Comparison of ENCODE assay signal across 8 cellular contexts in the genomic region with DNA sequence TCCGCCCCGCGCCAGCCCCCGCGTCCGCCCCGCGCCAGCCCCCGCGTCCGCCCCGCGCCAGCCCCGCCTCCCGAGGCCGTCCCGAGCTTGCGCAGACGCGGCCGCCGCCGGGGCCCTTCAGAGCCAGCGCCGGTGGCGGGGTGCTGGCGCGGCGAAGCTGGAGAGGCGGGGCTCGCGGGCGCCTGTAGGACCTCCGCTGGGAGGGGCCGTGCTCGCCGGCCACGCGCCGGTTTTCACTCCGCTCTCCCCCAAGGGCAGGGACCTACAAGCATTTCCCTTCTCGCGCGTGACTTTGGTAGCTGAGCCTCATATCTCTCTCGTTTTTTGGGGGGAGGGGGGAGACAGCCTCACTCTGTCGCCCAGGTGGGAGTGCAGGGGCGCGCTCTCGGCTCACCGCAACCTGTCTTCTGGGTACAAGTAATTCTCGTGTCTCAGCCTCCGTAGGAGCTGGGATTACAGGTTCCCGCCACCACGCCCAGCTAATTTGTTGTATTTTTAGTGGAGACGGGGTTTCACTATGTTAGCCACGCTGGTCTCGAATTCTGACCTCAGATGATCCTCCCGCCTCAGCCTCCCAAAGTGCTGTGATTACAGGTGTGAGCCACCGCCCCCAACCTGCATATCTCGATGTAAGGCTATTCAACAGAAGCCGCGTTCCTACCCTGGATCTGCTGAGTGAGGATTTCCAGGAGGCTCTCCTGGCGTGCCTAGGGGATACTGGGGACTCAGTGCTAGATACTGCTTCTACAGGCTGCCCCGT. TPM values are rescaled to one million over a fixed set of nuclear protein-coding genes. Genes with fewer than 3 reads are reported as not detected.
A peak's percentile ranks its signal among the peaks of the same experiment; 100 is the strongest.
DNase-seq lines count a peak whose midpoint lies in the region; TF ChIP-seq lines count a peak whose summit lies in the region.

Gene ZNF514, minus strand, starts transcription at position 159 of the 760 bp plus-strand sequence. CDS start 6,595 bp downstream, outside the sequence.

- H3K9ac ChIP-seq in SU-DHL-6 (ENCODE audit: low read length), result peak within 1 kb of the TSS; percentile 54
- H3K9ac ChIP-seq in parathyroid adenoma, result no peak within 1 kb of the TSS

- H2AFZ ChIP-seq in SU-DHL-6 (ENCODE audit: low read depth, low read length, severe bottlenecking), result peak within 1 kb of the TSS; percentile 99
- peak within 1 kb of the TSS; percentile 97 for H2AFZ ChIP-seq in parathyroid adenoma

- H3F3A ChIP-seq in SU-DHL-6 (ENCODE audit: insufficient read depth), result peaks cover 8% of the 10 kb centered on the region; the same call in 1 of the 2 replicates

- TF ChIP-seq CTCF in SU-DHL-6 (IDR thresholded peaks at IDR 0.05; ENCODE audit: insufficient read depth, low read length, poor library complexity, severe bottlenecking) (no peak), parathyroid adenoma (IDR thresholded peaks at IDR 0.05) (no peak), thyroid gland (IDR thresholded peaks at IDR 0.05) (no peak)

- H3K27ac ChIP-seq in SU-DHL-6 (ENCODE audit: low read depth, low read length) (no peak within 1 kb of the TSS), parathyroid adenoma (peak within 1 kb of the TSS; percentile 65), thyroid gland (peak within 1 kb of the TSS; percentile 53 to 76 (median 65))

- H3K79me2 ChIP-seq in SU-DHL-6 (ENCODE audit: insufficient read depth, low read length) (0 out of 2 replicates have a peak, but pooled peaks cover 5% of the 10 kb centered on the region), parathyroid adenoma (peaks cover 2% of the 10 kb centered on the region)

- H3K36me3 ChIP-seq in SU-DHL-6 (ENCODE audit: low read length) (no peaks in the 10 kb centered on the region), parathyroid adenoma (ENCODE audit: control insufficient read depth, insufficient read depth, low read length) (peaks cover 7% of the 10 kb centered on the region), thyroid gland (peaks cover 4 to 5% of the 10 kb centered on the region in 2 donors)

- H3K4me2 ChIP-seq in SU-DHL-6 (ENCODE audit: low read depth, low read length, poor library complexity, severe bottlenecking) (peak within 1 kb of the TSS; percentile 68), parathyroid adenoma (ENCODE audit: low read length) (peak within 1 kb of the TSS; percentile 84)

- TF ChIP-seq POLR2A in thyroid gland (IDR thresholded peaks at IDR 0.05), result peak in 1 of 2 donors; percentile 35

- H4K20me1 ChIP-seq in SU-DHL-6 (ENCODE audit: low read depth, low read length), result no peaks in the 10 kb centered on the region

- H3K4me3 ChIP-seq in SU-DHL-6 (ENCODE audit: insufficient read depth, low read length, poor library complexity, severe bottlenecking) (peak within 1 kb of the TSS; percentile 48), parathyroid adenoma (ENCODE audit: low read depth, low read length) (peak within 1 kb of the TSS; percentile 60), thyroid gland (replicated peaks in 1 of 3) (peak within 1 kb of the TSS in 2 of 3 donors; percentile 65 to 68)

- H3K9me2 ChIP-seq in SU-DHL-6 (replicated peaks; ENCODE audit: insufficient read depth, low read length), result no peaks in the 10 kb centered on the region

- peak; percentile 52 for DNase-seq in ELF-1 (ENCODE audit: low read depth, low spot score)
- DNase-seq in GOT3 (lab: John Stamatoyannopoulos, UW), result peak; percentile 11
- peak; percentile 71 for DNase-seq in LoVo (ENCODE audit: low spot score)
- DNase-seq in activated naive CD8-positive, alpha-beta T cell treated with anti-CD3 and anti-CD28 coated beads, Interleukin-2, amount 50 U/mL, for 16 hours (ENCODE audit: low read depth, low spot score), result peak; percentile 35
- DNase-seq in cardiac septum (ENCODE audit: low spot score), result peak; percentile 86
- DNase-seq in thyroid gland, result peak; percentile 86 to 87

- no peaks in the 10 kb centered on the region for H3K27me3 ChIP-seq in SU-DHL-6 (ENCODE audit: low read length)
- no peaks in the 10 kb centered on the region for H3K27me3 ChIP-seq in parathyroid adenoma (ENCODE audit: control insufficient read depth, insufficient read depth, low read length)
- H3K27me3 ChIP-seq in thyroid gland, result no peaks in the 10 kb centered on the region

- 17 to 33% methylated on average over 18 to 27 of the region's 64 CpGs for WGBS in thyroid gland, 2 donors

- H3K9me3 ChIP-seq in SU-DHL-6 (ENCODE audit: insufficient read depth, low read length) (no peaks in the 10 kb centered on the region), parathyroid adenoma (ENCODE audit: control insufficient read depth, low read length) (no peaks in the 10 kb centered on the region), thyroid gland (no peaks in the 10 kb centered on the region)

- intact Hi-C loops in cardiac septum (cut with DNase I) (loop anchor here (2.0 kb wide), 1 partner anchor 37 kb away; no protein-coding TSS in a partner anchor), thyroid gland (cut with DNase I) (loop anchor here (10.0 kb wide), 1 partner anchor 1105 kb away; the partner anchor contains the start of genes CIAO1 and TMEM127)

- H3K4me1 ChIP-seq in parathyroid adenoma, result peaks cover 10% of the 10 kb centered on the region
- peaks cover 19 to 20% of the 10 kb centered on the region in 2 donors for H3K4me1 ChIP-seq in thyroid gland

RNA-seq across cellular contexts. Expression of gene ZNF514, which starts in this region (rescaled TPM):
- total RNA-seq in cardiac septum, result 14.7 TPM
- total RNA-seq in thyroid gland, result 10 to 100 TPM; 23.5 to 28.5 (median 25.6) TPM

Comparison
In these comparisons a context has a peak if more than half of its experiments do, and no peak if none do; other contexts are left out.
1. DNase-seq: peak in every context shown above with its lines; median percentile 86 in thyroid gland; 86 in cardiac septum; 71 in LoVo; 52 in ELF-1; 35 in activated naive CD8-positive, alpha-beta T cell treated with anti-CD3 and anti-CD28 coated beads, Interleukin-2, amount 50 U/mL, for 16 hours; 11 in GOT3.